ENCODE assay signal across 9 cellular contexts in genomic region chr12:106288510-106289195, GRCh38. TPM values are rescaled to one million over a fixed set of nuclear protein-coding genes. Genes with fewer than 3 reads are reported as not detected.
DNase-seq lines count a peak whose midpoint lies in the region; ATAC-seq and TF ChIP-seq lines count a peak whose summit lies in the region.
"Had no signal": no experiment of that assay in that cellular context is flagged by ENCODE, and none has a peak within 500 bp of the region (broad histone marks: within the 10 kb centered on the region; RNA-seq: fewer than 3 reads in every experiment).

No MANE protein-coding gene starts in this region.

- H3K4me1 ChIP-seq in liver (ENCODE audit: control insufficient read depth in 4 of 4, insufficient read depth in 4 of 4, low read length in 3 of 4) = no peaks in the 10 kb centered on the region

- H3K36me3 ChIP-seq in liver (ENCODE audit: control insufficient read depth in 4 of 4, insufficient read depth in 3 of 4, low read depth in 1 of 4, low read length in 3 of 4) = no peaks in the 10 kb centered on the region

- TF ChIP-seq CTCF in AG10803 (conservative IDR thresholded peaks at IDR 0.05; ENCODE audit: low read length) (no peak), liver (IDR thresholded peaks at IDR 0.05; ENCODE audit: low read depth, low read length, missing input control) (no peak)

- peaks cover 25% of the 10 kb centered on the region for H3K4me1 Mint-ChIP-seq in activated naive CD8-positive, alpha-beta T cell (ENCODE audit: low read depth)

- no peaks in the 10 kb centered on the region for H3K9me3 ChIP-seq in liver (ENCODE audit: control insufficient read depth in 4 of 4, low read length in 3 of 4)

- H3K9ac ChIP-seq in liver (ENCODE audit: low read depth in 1 of 2, low read length in 2 of 2) = no peak overlapping the region

- H3K36me3 Mint-ChIP-seq in activated naive CD8-positive, alpha-beta T cell = no peaks in the 10 kb centered on the region

- H3K27me3 ChIP-seq in liver (ENCODE audit: control insufficient read depth in 4 of 4, insufficient read depth in 4 of 4, low read length in 3 of 4) = no peaks in the 10 kb centered on the region

- H3K4me3 ChIP-seq in AG10803 (ENCODE audit: low read length) (no peak overlapping the region), liver (ENCODE audit: low read depth in 1 of 3, low read length in 3 of 3) (no peak overlapping the region)

- H3K4me3 Mint-ChIP-seq in activated naive CD8-positive, alpha-beta T cell = no peak overlapping the region

- DNase-seq in AG10803 (ENCODE audit: low read depth) (peak; percentile 95), LHCN-M2 (ENCODE audit: low read depth) (peak; percentile 79), cerebellar nuclear complex (lab: John Stamatoyannopoulos, UW) (no peak), GDM1 (lab: John Stamatoyannopoulos, UW) (no peak)
- DNase-seq: NCI-H1694 treated with DMSO at 0.1 percent for 48 hours had no signal

- H3K27ac Mint-ChIP-seq in activated naive CD8-positive, alpha-beta T cell = peak overlapping the region; percentile 94

- no peaks in the 10 kb centered on the region for H3K27me3 Mint-ChIP-seq in activated naive CD8-positive, alpha-beta T cell

- no peak overlapping the region for H3K27ac ChIP-seq in liver (ENCODE audit: low read depth in 1 of 2, low read length in 2 of 2)

- TF ChIP-seq RAD21 in liver (IDR thresholded peaks at IDR 0.05) = no peak

- WGBS in liver = 76% methylated on average over 9 of the region's 9 CpGs

- no peak for ATAC-seq in HG03139 (IDR thresholded peaks at IDR 0.05; ENCODE audit: unreplicated experiment)
- ATAC-seq in GM18519 (IDR thresholded peaks at IDR 0.05; ENCODE audit: low FRiP score, unreplicated experiment) = no peak

- no peaks in the 10 kb centered on the region for H3K9me3 Mint-ChIP-seq in activated naive CD8-positive, alpha-beta T cell (ENCODE audit: low read depth)

TF ChIP-seq in liver, 16 proteins besides CTCF, POLR2A, EP300 and RAD21:
- peak; percentile 37 to 42 for TF ChIP-seq JUND (IDR thresholded peaks at IDR 0.05)
- TF ChIP-seq TAF1 (conservative IDR thresholded peaks at IDR 0.05) = no peak

RNA-seq across cellular contexts. Expression of gene TCP11L2, which starts 13.9 kb away (rescaled TPM):
- total RNA-seq in LHCN-M2 (2014; rRNA removed) (2.6 and 5.1 TPM in 2 replicates), liver (10 to 100 TPM in 1 of 2 donors, 1 to 10 TPM in 1; 9.2 to 98.1 TPM)
- 2.5 TPM for polyA plus RNA-seq in LHCN-M2 (2012)
- polyA plus RNA-seq in liver = 1 to 10 TPM; 2.5 to 2.6 TPM

RNA-seq across cellular contexts. Expression of gene CKAP4, which starts 40.8 kb away (rescaled TPM):
- 177 and 193 TPM in 2 replicates for total RNA-seq in LHCN-M2 (2014; rRNA removed)
- 202 TPM for polyA plus RNA-seq in LHCN-M2 (2012)
- 10 to 100 TPM; 23.1 to 27.4 TPM for total RNA-seq in liver
- 10 to 100 TPM; 13.1 to 28.0 TPM for polyA plus RNA-seq in liver

Comparison
In these comparisons a context has a peak if more than half of its experiments do, and no peak if none do; other contexts are left out.
1. DNase-seq: peak in AG10803 (single experiment) and LHCN-M2 (single experiment); none in cerebellar nuclear complex (0 of 2) and GDM1 (single experiment).